Comparison of ENCODE assay signal across 18 cellular contexts in genomic region chr17:31820691-31821435, GRCh38.
"Had no signal": no experiment of that assay in that cellular context is flagged by ENCODE, and none has a peak within 500 bp of the region (broad histone marks: within the 10 kb centered on the region; RNA-seq: fewer than 3 reads in every experiment).

No MANE protein-coding gene starts in this region.

- H3K4me1 Mint-ChIP-seq: activated naive CD4-positive, alpha-beta T cell treated with anti-CD3 and anti-CD28 coated beads, Interleukin-2, amount 50 U/mL, for 24 hours; naive B cell; neural progenitor cell; stimulated activated memory B cell treated with anti-CD40 and anti-IgM and Interleukin-4, amounts not matched to agents 10 μg/mL and 1 μg/mL and 100 μg/mL, for 72 hours had no signal

- H3K9ac ChIP-seq: neural progenitor cell had no signal

- H3K36me3 ChIP-seq: gastroesophageal sphincter, heart right ventricle, neural progenitor cell, prostate gland, thoracic aorta, upper lobe of left lung, WERI-Rb-1 had no signal

- DNase-seq: activated CD4-positive, alpha-beta T cell treated with anti-CD3 and anti-CD28 coated beads for 1 hour; activated gamma-delta T cell; heart right ventricle; mesenchymal stem cell; mucosa of descending colon; naive B cell; stimulated activated CD4-positive, alpha-beta T cell treated with anti-CD3 and anti-CD28 coated beads, Interleukin-4, amount 100 ng/mL, for 24 hours; upper lobe of left lung; WERI-Rb-1 had no signal

- H3K4me3 ChIP-seq: gastroesophageal sphincter, heart right ventricle, mucosa of descending colon, neural progenitor cell, prostate gland, thoracic aorta, upper lobe of left lung had no signal

- H3K27ac ChIP-seq: gastroesophageal sphincter, neural progenitor cell, prostate gland, upper lobe of left lung, WERI-Rb-1 had no signal

- H3K36me3 Mint-ChIP-seq: naive B cell; neural progenitor cell; stimulated activated memory B cell treated with anti-CD40 and anti-IgM and Interleukin-4, amounts not matched to agents 10 μg/mL and 1 μg/mL and 100 μg/mL, for 72 hours had no signal

- H3K9me3 ChIP-seq: gastroesophageal sphincter, mucosa of descending colon, prostate gland, thoracic aorta, upper lobe of left lung had no signal

- H3K9me3 Mint-ChIP-seq: activated naive CD4-positive, alpha-beta T cell treated with anti-CD3 and anti-CD28 coated beads, Interleukin-2, amount 50 U/mL, for 24 hours; dendritic cell treated with granulocyte-macrophage colony-stimulating factor and Interleukin-4, amounts not matched to agents 40 ng/mL and 50 ng/mL, for 4 days; neural progenitor cell; T-helper 1 cell treated with Interleukin-12 subunit alpha and Interleukin-12 subunit beta and Interleukin-4 antibody, amounts not matched to agents 30 μg/mL and 1 μg/mL, for 36 hours had no signal

- H3K27me3 ChIP-seq: gastroesophageal sphincter, heart right ventricle, neural progenitor cell, upper lobe of left lung had no signal

- H3K4me3 Mint-ChIP-seq: activated naive CD4-positive, alpha-beta T cell treated with anti-CD3 and anti-CD28 coated beads, Interleukin-2, amount 50 U/mL, for 24 hours; dendritic cell treated with granulocyte-macrophage colony-stimulating factor and Interleukin-4, amounts not matched to agents 40 ng/mL and 50 ng/mL, for 4 days; neural progenitor cell; stimulated activated memory B cell treated with anti-CD40 and anti-IgM and Interleukin-4, amounts not matched to agents 10 μg/mL and 1 μg/mL and 100 μg/mL, for 72 hours; T-helper 1 cell treated with Interleukin-12 subunit alpha and Interleukin-12 subunit beta and Interleukin-4 antibody, amounts not matched to agents 30 μg/mL and 1 μg/mL, for 36 hours had no signal

- H3K4me1 ChIP-seq: gastroesophageal sphincter, neural progenitor cell, prostate gland, upper lobe of left lung had no signal

- H3K27ac Mint-ChIP-seq: activated naive CD4-positive, alpha-beta T cell treated with anti-CD3 and anti-CD28 coated beads, Interleukin-2, amount 50 U/mL, for 24 hours; dendritic cell treated with granulocyte-macrophage colony-stimulating factor and Interleukin-4, amounts not matched to agents 40 ng/mL and 50 ng/mL, for 4 days; naive B cell; neural progenitor cell; stimulated activated memory B cell treated with anti-CD40 and anti-IgM and Interleukin-4, amounts not matched to agents 10 μg/mL and 1 μg/mL and 100 μg/mL, for 72 hours; T-helper 1 cell treated with Interleukin-12 subunit alpha and Interleukin-12 subunit beta and Interleukin-4 antibody, amounts not matched to agents 30 μg/mL and 1 μg/mL, for 36 hours had no signal

- ATAC-seq: gastroesophageal sphincter; heart right ventricle; mucosa of descending colon; sciatic nerve; stimulated activated memory B cell treated with anti-CD40 and anti-IgM and Interleukin-4, amounts not matched to agents 10 μg/mL and 1 μg/mL and 100 μg/mL, for 72 hours had no signal
